ENCODE assay signal across 18 cellular contexts in genomic region chr17:28686296-28686695, GRCh38.
"Had no signal": no experiment of that assay in that cellular context is flagged by ENCODE, and none has a peak within 500 bp of the region (broad histone marks: within the 10 kb centered on the region; RNA-seq: fewer than 3 reads in every experiment).

No MANE protein-coding gene starts in this region.

- H3K27me3 Mint-ChIP-seq: activated B cell treated with CpG ODN at 0.5 μM for 24 hours; activated CD4-positive, alpha-beta T cell treated with anti-CD3 and anti-CD28 coated beads, Interleukin-2, amount 10 ng/mL, durations not matched to agents 7 days and 5 days had no signal

- DNase-seq: activated B cell treated with CpG ODN at 0.5 μM for 24 hours; activated CD4-positive, alpha-beta T cell treated with anti-CD3 and anti-CD28 coated beads, Interleukin-2, amount 10 ng/mL, durations not matched to agents 7 days and 5 days; activated CD8-positive, alpha-beta memory T cell treated with anti-CD3 and anti-CD28 coated beads for 24 hours; activated effector memory CD4-positive, alpha-beta T cell treated with anti-CD3 and anti-CD28 coated beads, Interleukin-2, amount 50 U/mL, for 16 hours; activated T-cell treated with anti-CD3 and anti-CD28 coated beads, Interleukin-2, amount 50 U/mL, for 72 hours; adrenal gland; foreskin melanocyte; left ventricle myocardium inferior; mammary epithelial cell; stimulated activated naive CD8-positive, alpha-beta T cell treated with anti-CD3 and anti-CD28 coated beads, Interleukin-15, Interleukin-2, amounts not matched to agents 100 U/mL and 50 U/mL, for 24 hours; trophoblast cell had no signal

- H3K9me3 Mint-ChIP-seq: activated B cell treated with CpG ODN at 0.5 μM for 24 hours; activated CD4-positive, alpha-beta T cell treated with anti-CD3 and anti-CD28 coated beads, Interleukin-2, amount 10 ng/mL, durations not matched to agents 7 days and 5 days; activated naive CD4-positive, alpha-beta T cell treated with anti-CD3 and anti-CD28 coated beads, Interleukin-2, amount 50 U/mL, for 72 hours; activated T-cell treated with anti-CD3 and anti-CD28 coated beads, Interleukin-2, amount 50 U/mL, for 72 hours; neural crest cell; T-helper 2 cell treated with Interferon-gamma antibody and Interleukin-4, amounts not matched to agents 5 μg/mL and 100 μg/mL, for 36 hours had no signal

- ATAC-seq: activated naive CD4-positive, alpha-beta T cell treated with anti-CD3 and anti-CD28 coated beads, Interleukin-2, amount 50 U/mL, for 72 hours; activated T-cell treated with anti-CD3 and anti-CD28 coated beads, Interleukin-2, amount 50 U/mL, for 72 hours; stimulated activated naive CD8-positive, alpha-beta T cell treated with anti-CD3 and anti-CD28 coated beads, Interleukin-15, Interleukin-2, amounts not matched to agents 100 U/mL and 50 U/mL, for 24 hours had no signal

- H3K27ac Mint-ChIP-seq: activated B cell treated with CpG ODN at 0.5 μM for 24 hours; activated CD4-positive, alpha-beta T cell treated with anti-CD3 and anti-CD28 coated beads, Interleukin-2, amount 10 ng/mL, durations not matched to agents 7 days and 5 days; activated T-cell treated with anti-CD3 and anti-CD28 coated beads, Interleukin-2, amount 50 U/mL, for 72 hours; T-helper 2 cell treated with Interferon-gamma antibody and Interleukin-4, amounts not matched to agents 5 μg/mL and 100 μg/mL, for 36 hours had no signal

- H3K4me3 Mint-ChIP-seq: activated B cell treated with CpG ODN at 0.5 μM for 24 hours; activated CD4-positive, alpha-beta T cell treated with anti-CD3 and anti-CD28 coated beads, Interleukin-2, amount 10 ng/mL, durations not matched to agents 7 days and 5 days; activated T-cell treated with anti-CD3 and anti-CD28 coated beads, Interleukin-2, amount 50 U/mL, for 72 hours; neural crest cell; T-helper 2 cell treated with Interferon-gamma antibody and Interleukin-4, amounts not matched to agents 5 μg/mL and 100 μg/mL, for 36 hours had no signal

- H3K9me3 ChIP-seq: adrenal gland, left ventricle myocardium inferior, prostate gland, right atrium auricular region, vagina had no signal

- H3K27ac ChIP-seq: adrenal gland, epithelial cell of prostate, left ventricle myocardium inferior, prostate gland, right atrium auricular region, vagina had no signal

- H3K4me1 Mint-ChIP-seq: activated B cell treated with CpG ODN at 0.5 μM for 24 hours; activated CD4-positive, alpha-beta T cell treated with anti-CD3 and anti-CD28 coated beads, Interleukin-2, amount 10 ng/mL, durations not matched to agents 7 days and 5 days; neural crest cell had no signal

- H3K27me3 ChIP-seq: adrenal gland, right atrium auricular region, vagina had no signal

- H3K4me3 ChIP-seq: adrenal gland, left ventricle myocardium inferior, prostate gland, right atrium auricular region, vagina had no signal
